Comparison of ENCODE assay signal across 8 cellular contexts in genomic region chr3:170632780-170633179, GRCh38. TPM values are rescaled to one million over a fixed set of nuclear protein-coding genes. Genes with fewer than 3 reads are reported as not detected.
A peak's percentile ranks its signal among the peaks of the same experiment; 100 is the strongest.
DNase-seq lines count a peak whose midpoint lies in the region; ATAC-seq and TF ChIP-seq lines count a peak whose summit lies in the region.

No MANE protein-coding gene starts in this region.

- H3K27me3 ChIP-seq in smooth muscle cell (ENCODE audit: low read depth): no peaks in the 10 kb centered on the region

- DNase-seq in activated T-cell treated with anti-CD3 and anti-CD28 coated beads, Interleukin-2, amount 50 U/mL, for 4 hours: no peak
- DNase-seq in activated T-cell treated with anti-CD3 and anti-CD28 coated beads for 4 hours: no peak
- peak; percentile 95 for DNase-seq in NCI-H2107 treated with DMSO at 0.1 percent for 48 hours (lab: John Stamatoyannopoulos, UW; ENCODE audit: unreplicated experiment)
- no peak for DNase-seq in cardiac septum (ENCODE audit: low spot score)
- DNase-seq in T-helper 17 cell: no peak
- DNase-seq in stimulated activated CD4-positive, alpha-beta T cell treated with anti-CD3 and anti-CD28 coated beads, Interleukin-1b, Interleukin-23, amount 100 ng/mL, for 48 hours: no peak
- DNase-seq in smooth muscle cell (lab: John Stamatoyannopoulos, UW; ENCODE audit: unreplicated experiment): no peak

- H3K79me2 ChIP-seq in smooth muscle cell (ENCODE audit: low read depth): no peaks in the 10 kb centered on the region

- no peak overlapping the region for H2AFZ ChIP-seq in smooth muscle cell (ENCODE audit: low read depth)

- no peak overlapping the region for H3K27ac ChIP-seq in smooth muscle cell (ENCODE audit: low read depth)

- H3K36me3 Mint-ChIP-seq in activated T-cell treated with anti-CD3 and anti-CD28 coated beads, Interleukin-2, amount 50 U/mL, for 4 hours (ENCODE audit: insufficient read depth): no peaks in the 10 kb centered on the region
- peaks cover 2% of the 10 kb centered on the region for H3K36me3 Mint-ChIP-seq in T-helper 17 cell (ENCODE audit: low read depth)

- H3K9me3 ChIP-seq in T-helper 17 cell (ENCODE audit: control insufficient read depth, low read length, poor library complexity, severe bottlenecking) (no peaks in the 10 kb centered on the region), smooth muscle cell (replicated peaks; ENCODE audit: low read depth) (no peaks in the 10 kb centered on the region)

- H3K4me2 ChIP-seq in smooth muscle cell: no peak overlapping the region

- intact Hi-C loops in cardiac septum (cut with DNase I): no loop called here

- no peaks in the 10 kb centered on the region for H3K36me3 ChIP-seq in smooth muscle cell (ENCODE audit: low read depth)

- H3K4me3 Mint-ChIP-seq in activated T-cell treated with anti-CD3 and anti-CD28 coated beads, Interleukin-2, amount 50 U/mL, for 4 hours: no peak overlapping the region
- H3K4me3 Mint-ChIP-seq in T-helper 17 cell: no peak overlapping the region

- H3K27me3 Mint-ChIP-seq in activated T-cell treated with anti-CD3 and anti-CD28 coated beads, Interleukin-2, amount 50 U/mL, for 4 hours (ENCODE audit: low read depth): peaks cover 18% of the 10 kb centered on the region
- peaks cover 42% of the 10 kb centered on the region for H3K27me3 Mint-ChIP-seq in T-helper 17 cell

- H3K27ac Mint-ChIP-seq in T-helper 17 cell: no peak overlapping the region

- no peaks in the 10 kb centered on the region for H3K9me3 Mint-ChIP-seq in activated T-cell treated with anti-CD3 and anti-CD28 coated beads, Interleukin-2, amount 50 U/mL, for 4 hours

- peak; percentile 27 to 46 for ATAC-seq in activated T-cell treated with anti-CD3 and anti-CD28 coated beads, Interleukin-2, amount 50 U/mL, for 4 hours
- ATAC-seq in HG02798 (IDR thresholded peaks at IDR 0.05; ENCODE audit: poor library complexity, unreplicated experiment) (peak; percentile 80), T-helper 17 cell (no peak)

- H3F3A ChIP-seq in smooth muscle cell (ENCODE audit: low read depth): no peaks in the 10 kb centered on the region

- H3K4me1 ChIP-seq in smooth muscle cell (ENCODE audit: low read depth): peaks cover 16% of the 10 kb centered on the region

- no peak for TF ChIP-seq CTCF in smooth muscle cell (IDR thresholded peaks at IDR 0.05; ENCODE audit: borderline replicate concordance, insufficient read depth, poor library complexity, severe bottlenecking)

- H3K4me3 ChIP-seq in smooth muscle cell: no peak overlapping the region

- 78% methylated on average over 4 of the region's 4 CpGs for WGBS in smooth muscle cell (ENCODE audit: low lambda C conversion rate)

- H3K4me1 Mint-ChIP-seq in activated T-cell treated with anti-CD3 and anti-CD28 coated beads, Interleukin-2, amount 50 U/mL, for 4 hours (ENCODE audit: low read depth): no peaks in the 10 kb centered on the region
- peaks cover 5% of the 10 kb centered on the region for H3K4me1 Mint-ChIP-seq in T-helper 17 cell

- H3K9ac ChIP-seq in smooth muscle cell (ENCODE audit: low read depth): no peak overlapping the region

- no peaks in the 10 kb centered on the region for H4K20me1 ChIP-seq in smooth muscle cell (ENCODE audit: low read depth)

RNA-seq across cellular contexts. Expression of gene SLC7A14, which starts 46.9 kb away (rescaled TPM):
- total RNA-seq in activated T-cell treated with anti-CD3 and anti-CD28 coated beads, Interleukin-2, amount 50 U/mL, for 4 hours: not detected
- total RNA-seq in cardiac septum (not detected), T-helper 17 cell (not detected), smooth muscle cell (not detected in 2 replicates)
- not detected in 2 replicates for polyA plus RNA-seq in smooth muscle cell
